25 cellular contexts compared by ENCODE assay signal in genomic region chr2:240328526-240328925, GRCh38.
"Had no signal": no experiment of that assay in that cellular context is flagged by ENCODE, and none has a peak within 500 bp of the region (broad histone marks: within the 10 kb centered on the region; RNA-seq: fewer than 3 reads in every experiment).

No MANE protein-coding gene starts in this region.

- H3K27ac ChIP-seq: brain microvascular endothelial cell, epithelial cell of prostate, esophagus squamous epithelium, gastroesophageal sphincter had no signal

- DNase-seq: activated CD4-positive, alpha-beta memory T cell treated with anti-CD3 and anti-CD28 coated beads for 36 hours; activated CD4-positive, alpha-beta T cell treated with anti-CD3 and anti-CD28 coated beads for 36 hours; activated CD4-positive, alpha-beta T cell treated with anti-CD3 and anti-CD28 coated beads, Interleukin-2, amount 10 ng/mL, durations not matched to agents 24 days and 14 days; activated CD4-positive, CD25-positive, alpha-beta regulatory T cell; activated CD4-positive, CD25-positive, alpha-beta regulatory T cell treated with anti-CD3 and anti-CD28 coated beads, Interleukin-2, amount 50 U/mL, for 72 hours; activated CD8-positive, alpha-beta T cell treated with anti-CD3 and anti-CD28 coated beads, Interleukin-2, amount 10 ng/mL, durations not matched to agents 7 days and 5 days; activated effector memory CD4-positive, alpha-beta T cell treated with Interleukin-2 at 50 U/mL for 16 hours; activated gamma-delta T cell treated with Interleukin-2 at 50 U/mL for 16 hours; activated naive CD4-positive, alpha-beta T cell treated with anti-CD3 and anti-CD28 coated beads, Interleukin-2, amount 50 U/mL, for 16 hours; activated naive CD4-positive, alpha-beta T cell treated with Interleukin-2 at 50 U/mL for 16 hours; activated T-cell treated with anti-CD3 and anti-CD28 coated beads, Interleukin-2, amount 50 U/mL, for 4 hours; amniotic stem cell; anterior cingulate cortex; brain microvascular endothelial cell; caudate nucleus; cortex of kidney; dermis blood vessel endothelial cell; effector CD8-positive, alpha-beta T cell; esophagus squamous epithelium; foreskin melanocyte; T-helper 2 cell had no signal

- H3K4me3 ChIP-seq: esophagus squamous epithelium, gastroesophageal sphincter had no signal

- H3K36me3 Mint-ChIP-seq: activated CD4-positive, alpha-beta memory T cell treated with anti-CD3 and anti-CD28 coated beads for 36 hours; activated naive CD8-positive, alpha-beta T cell had no signal

- H3K4me1 Mint-ChIP-seq: activated CD4-positive, alpha-beta T cell treated with anti-CD3 and anti-CD28 coated beads for 36 hours; activated CD4-positive, alpha-beta T cell treated with anti-CD3 and anti-CD28 coated beads, Interleukin-2, amount 10 ng/mL, durations not matched to agents 24 days and 14 days; activated T-helper 17 cell treated with anti-CD3 and anti-CD28 coated beads, Interleukin-2, amount 50 U/mL, for 72 hours had no signal

- H3K27ac Mint-ChIP-seq: activated CD4-positive, alpha-beta memory T cell treated with anti-CD3 and anti-CD28 coated beads for 36 hours; activated CD4-positive, alpha-beta T cell treated with anti-CD3 and anti-CD28 coated beads for 36 hours; activated CD4-positive, alpha-beta T cell treated with anti-CD3 and anti-CD28 coated beads, Interleukin-2, amount 10 ng/mL, durations not matched to agents 24 days and 14 days; activated CD8-positive, alpha-beta T cell treated with anti-CD3 and anti-CD28 coated beads, Interleukin-2, amount 10 ng/mL, durations not matched to agents 7 days and 5 days; activated naive CD8-positive, alpha-beta T cell; activated T-helper 17 cell treated with anti-CD3 and anti-CD28 coated beads, Interleukin-2, amount 50 U/mL, for 72 hours had no signal

- H3K36me3 ChIP-seq: brain microvascular endothelial cell, esophagus squamous epithelium, gastroesophageal sphincter had no signal

- ATAC-seq: activated CD4-positive, alpha-beta T cell treated with anti-CD3 and anti-CD28 coated beads for 36 hours; activated CD8-positive, alpha-beta T cell treated with anti-CD3 and anti-CD28 coated beads, Interleukin-2, amount 10 ng/mL, durations not matched to agents 7 days and 5 days; activated T-cell treated with anti-CD3 and anti-CD28 coated beads, Interleukin-2, amount 50 U/mL, for 4 hours; activated T-helper 17 cell treated with anti-CD3 and anti-CD28 coated beads, Interleukin-2, amount 50 U/mL, for 72 hours; gastroesophageal sphincter had no signal

- H3K4me3 Mint-ChIP-seq: activated CD4-positive, alpha-beta memory T cell treated with anti-CD3 and anti-CD28 coated beads for 36 hours; activated CD4-positive, alpha-beta T cell treated with anti-CD3 and anti-CD28 coated beads for 36 hours; activated CD4-positive, alpha-beta T cell treated with anti-CD3 and anti-CD28 coated beads, Interleukin-2, amount 10 ng/mL, durations not matched to agents 24 days and 14 days; activated CD8-positive, alpha-beta T cell treated with anti-CD3 and anti-CD28 coated beads, Interleukin-2, amount 10 ng/mL, durations not matched to agents 7 days and 5 days; activated naive CD8-positive, alpha-beta T cell; activated T-cell treated with anti-CD3 and anti-CD28 coated beads, Interleukin-2, amount 50 U/mL, for 4 hours; activated T-helper 17 cell treated with anti-CD3 and anti-CD28 coated beads, Interleukin-2, amount 50 U/mL, for 72 hours had no signal

- H3K27me3 ChIP-seq: brain microvascular endothelial cell had no signal
